Comparison of ENCODE assay signal across 20 cellular contexts in the genomic region with DNA sequence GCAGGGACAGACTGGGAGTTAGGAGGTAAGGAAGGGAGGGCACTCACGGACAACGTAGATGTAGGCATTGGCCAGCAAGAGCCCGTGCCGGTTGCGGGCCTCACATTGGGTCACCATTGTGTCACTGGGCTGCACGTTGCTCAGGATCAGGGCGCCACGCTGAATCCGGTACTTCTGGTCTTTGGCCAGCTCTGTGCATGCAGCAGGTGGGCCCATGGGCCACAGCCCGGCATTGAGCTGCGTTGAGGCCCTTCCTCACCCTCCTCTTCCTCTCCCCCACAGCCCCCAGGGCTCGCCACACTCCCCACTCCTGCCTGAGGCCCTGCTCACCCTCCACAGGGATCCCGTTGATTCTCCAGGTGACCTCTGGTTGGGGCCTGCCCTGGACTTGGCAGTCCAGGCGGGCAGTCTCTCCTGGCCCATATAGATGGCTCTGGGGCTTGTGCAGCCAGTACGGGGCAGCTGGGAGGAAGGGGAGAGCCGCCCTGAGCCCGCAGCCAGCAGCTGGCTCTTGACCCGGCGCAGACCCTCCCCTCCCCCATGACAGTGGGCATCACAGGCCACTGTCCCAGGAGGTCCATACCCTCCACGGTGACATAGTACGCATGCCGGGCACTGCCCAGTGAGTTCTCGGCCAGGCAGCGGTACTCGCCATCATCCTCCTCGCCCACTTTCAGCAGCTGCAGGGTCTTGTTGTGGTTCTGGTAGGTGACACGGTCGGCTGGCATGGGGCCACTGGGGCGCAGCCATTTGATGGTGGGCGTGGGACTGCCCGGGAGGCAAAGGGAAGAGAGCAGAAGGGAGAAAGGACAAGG. TPM values are rescaled to one million over a fixed set of nuclear protein-coding genes. Genes with fewer than 3 reads are reported as not detected.
"Had no signal": no experiment of that assay in that cellular context is flagged by ENCODE, and none has a peak within 500 bp of the region (broad histone marks: within the 10 kb centered on the region; RNA-seq: fewer than 3 reads in every experiment).

No MANE protein-coding gene starts in this region.

- H3K27ac ChIP-seq: adrenal gland, KMS-11 had no signal

- DNase-seq: activated CD4-positive, alpha-beta T cell treated with anti-CD3 and anti-CD28 coated beads for 4 hours; activated CD4-positive, alpha-beta T cell treated with anti-CD3 and anti-CD28 coated beads, Interleukin-2, amount 50 U/mL, for 4 hours; activated CD8-positive, alpha-beta memory T cell treated with anti-CD3 and anti-CD28 coated beads, Interleukin-2, amount 50 U/mL, for 48 hours; activated CD8-positive, alpha-beta T cell treated with anti-CD3 and anti-CD28 coated beads, Interleukin-2, amount 10 ng/mL, durations not matched to agents 7 days and 5 days; activated naive CD4-positive, alpha-beta T cell treated with anti-CD3 and anti-CD28 coated beads, Interleukin-2, amount 50 U/mL, for 16 hours; activated naive CD8-positive, alpha-beta T cell treated with anti-CD3 and anti-CD28 coated beads, Interleukin-2, amount 10 ng/mL, durations not matched to agents 7 days and 5 days; adrenal gland; anterior cingulate cortex; central memory CD4-positive, alpha-beta T cell; MG63; MV-4-11; NCI-H1092 treated with DMSO at 0.1 percent for 48 hours; NCI-H1436 treated with DMSO at 0.1 percent for 48 hours; NCI-H187; NCI-H2081; NCI-H446; NCI-H524; SHP77 treated with DMSO at 0.1 percent for 48 hours had no signal

- H3K36me3 ChIP-seq: adrenal gland, MG63 had no signal

- H3K9me3 ChIP-seq: adrenal gland, MG63 had no signal

- ATAC-seq: activated CD4-positive, CD25-positive, alpha-beta regulatory T cell treated with anti-CD3 and anti-CD28 coated beads, Interleukin-2, amount 50 U/mL, for 24 hours; activated CD8-positive, alpha-beta T cell treated with anti-CD3 and anti-CD28 coated beads, Interleukin-2, amount 10 ng/mL, durations not matched to agents 7 days and 5 days had no signal

- H3K27me3 ChIP-seq: MG63 had no signal

- H3K4me3 ChIP-seq: adrenal gland, MG63 had no signal

- H3K4me1 ChIP-seq: adrenal gland had no signal

- H3K4me2 ChIP-seq: KMS-11 had no signal

RNA-seq across cellular contexts. Expression of gene AVPR2, which starts 34.8 kb away (rescaled TPM):
- total RNA-seq: activated CD8-positive, alpha-beta T cell treated with anti-CD3 and anti-CD28 coated beads, Interleukin-2, amount 10 ng/mL, durations not matched to agents 7 days and 5 days; activated naive CD8-positive, alpha-beta T cell treated with anti-CD3 and anti-CD28 coated beads, Interleukin-2, amount 10 ng/mL, durations not matched to agents 7 days and 5 days had no signal
